In genomic region chr11:61693897-61694840, GRCh38 we compare ENCODE assay signal across 12 cellular contexts. TPM values are rescaled to one million over a fixed set of nuclear protein-coding genes. Genes with fewer than 3 reads are reported as not detected.
DNase-seq lines count a peak whose midpoint lies in the region; ATAC-seq, FAIRE-seq and TF ChIP-seq lines count a peak whose summit lies in the region.
"Had no signal": no experiment of that assay in that cellular context is flagged by ENCODE, and none has a peak within 500 bp of the region (broad histone marks: within the 10 kb centered on the region; RNA-seq: fewer than 3 reads in every experiment).

No MANE protein-coding gene starts in this region.

- no peaks in the 10 kb centered on the region for H3K36me3 ChIP-seq in neural progenitor cell

- no peak overlapping the region for H3K9ac ChIP-seq in neural progenitor cell

- no peak for FAIRE-seq in HTR-8/SVneo (lab: Jason Lieb, UNC)

- H3K27ac ChIP-seq in dorsolateral prefrontal cortex (peak overlapping the region in 53 of 59 donors; percentile 10 to 90 (median 74)), neural progenitor cell (no peak overlapping the region)

- H3K4me2 ChIP-seq in neural progenitor cell, result no peak overlapping the region

- H3K27me3 ChIP-seq in dorsolateral prefrontal cortex (no peaks in the 10 kb centered on the region), neural progenitor cell (no peaks in the 10 kb centered on the region)

- H3F3A ChIP-seq in neural progenitor cell (ENCODE audit: low read depth), result peaks cover 16% of the 10 kb centered on the region

- H3K4me3 Mint-ChIP-seq in neural progenitor cell, result peak overlapping the region; percentile 33
- H3K4me3 Mint-ChIP-seq in Calu3 (ENCODE audit: low read depth, unreplicated experiment), result no peak overlapping the region
- H3K4me3 Mint-ChIP-seq: T-helper 2 cell treated with Interferon-gamma antibody and Interleukin-4, amounts not matched to agents 5 μg/mL and 100 μg/mL, for 36 hours had no signal

- in situ Hi-C loops in ACHN (cut with HindIII; ENCODE audit: low pct_ligation_motif_present, low pct_unique_long_range_greater_than_20kb, low sequenced_read_pairs), result no loop called here

- no peak overlapping the region for H3K4me3 ChIP-seq in dorsolateral prefrontal cortex
- H3K4me3 ChIP-seq in neural progenitor cell, result no peak overlapping the region

- BruUV-seq in Calu3 (replicated peaks; lab: Mats Ljungman, UMichigan), result no TSS peak

- intact Hi-C loops in dorsolateral prefrontal cortex (cut with DNase I), result no loop called here
- intact Hi-C loops in Calu3 (cut with micrococcal nuclease; ENCODE audit: unreplicated experiment), result no loop called here

- peaks cover 15% of the 10 kb centered on the region for H4K20me1 ChIP-seq in neural progenitor cell (ENCODE audit: low read depth)

- H3K4me1 Mint-ChIP-seq in neural progenitor cell (peaks cover 46% of the 10 kb centered on the region), Calu3 (ENCODE audit: low read depth, unreplicated experiment) (peaks cover 34% of the 10 kb centered on the region)

- H3K9me3 Mint-ChIP-seq in neural progenitor cell (no peaks in the 10 kb centered on the region), Calu3 (ENCODE audit: low read depth, unreplicated experiment) (no peaks in the 10 kb centered on the region)
- H3K9me3 Mint-ChIP-seq: naive thymus-derived CD8-positive, alpha-beta T cell; T-helper 2 cell treated with Interferon-gamma antibody and Interleukin-4, amounts not matched to agents 5 μg/mL and 100 μg/mL, for 36 hours had no signal

- H3K27me3 Mint-ChIP-seq in neural progenitor cell (ENCODE audit: insufficient read depth, low read depth) (peaks cover 4% of the 10 kb centered on the region), Calu3 (ENCODE audit: unreplicated experiment) (no peaks in the 10 kb centered on the region)

- peaks cover 28% of the 10 kb centered on the region for H3K4me1 ChIP-seq in neural progenitor cell

- H3K27ac Mint-ChIP-seq in neural progenitor cell, result peak overlapping the region; percentile 46
- no peak overlapping the region for H3K27ac Mint-ChIP-seq in Calu3 (ENCODE audit: unreplicated experiment)
- H3K27ac Mint-ChIP-seq: T-helper 2 cell treated with Interferon-gamma antibody and Interleukin-4, amounts not matched to agents 5 μg/mL and 100 μg/mL, for 36 hours had no signal

- TF ChIP-seq CTCF in dorsolateral prefrontal cortex (IDR thresholded peaks at IDR 0.05 in 54 of 56, conservative IDR thresholded peaks at IDR 0.05 in 2 of 56; ENCODE audit: low read depth in 1 of 56, partially characterized antibody in 56 of 56) (no peak), neural progenitor cell (IDR thresholded peaks at IDR 0.05) (no peak), Calu3 (IDR thresholded peaks at IDR 0.05; ENCODE audit: unreplicated experiment) (no peak)

- no peaks in the 10 kb centered on the region for H3K9me3 ChIP-seq in neural progenitor cell (ENCODE audit: low read depth)

- CTCF ChIA-PET in Calu3 (lab: Charles Lee), result interaction anchor here (0.6 to 1.7 kb wide), 5 partner anchors 9 to 147 kb away, joined by 3 to 7 read pairs (median 3); no protein-coding TSS in a partner anchor

- ATAC-seq in GM18498 (IDR thresholded peaks at IDR 0.05; ENCODE audit: unreplicated experiment), result no peak
- ATAC-seq: naive thymus-derived CD8-positive, alpha-beta T cell had no signal

- no peaks in the 10 kb centered on the region for H3K36me3 Mint-ChIP-seq in neural progenitor cell
- H3K36me3 Mint-ChIP-seq in Calu3 (ENCODE audit: insufficient read depth, unreplicated experiment), result peaks cover 8% of the 10 kb centered on the region
- H3K36me3 Mint-ChIP-seq: naive thymus-derived CD8-positive, alpha-beta T cell had no signal

- H2AFZ ChIP-seq in neural progenitor cell (replicated peaks), result no peak overlapping the region

- H3K79me2 ChIP-seq in neural progenitor cell (ENCODE audit: low read depth), result no peaks in the 10 kb centered on the region

- peak; percentile 55 for DNase-seq in ACHN
- DNase-seq in NCI-H128 (lab: John Stamatoyannopoulos, UW; ENCODE audit: unreplicated experiment), result peak; percentile 62
- no peak for DNase-seq in dorsolateral prefrontal cortex
- no peak for DNase-seq in neural progenitor cell (ENCODE audit: low spot score)
- DNase-seq in HTR-8/SVneo (ENCODE audit: insufficient read length, low spot score), result no peak
- no peak for DNase-seq in Calu3
- no peak for DNase-seq in SK-N-DZ (ENCODE audit: low spot score)
- DNase-seq: activated T-cell treated with anti-CD3 and anti-CD28 coated beads for 4 hours; Karpas-422; naive thymus-derived CD8-positive, alpha-beta T cell had no signal

RNA-seq across cellular contexts. Expression of gene DAGLA, which starts 14.0 kb away (rescaled TPM):
- total RNA-seq in dorsolateral prefrontal cortex (10 to 100 TPM; 12.9 to 58.9 (median 36.2) TPM), neural progenitor cell (ENCODE audit: low replicate concordance) (1.1 and 4.6 TPM in 2 replicates), Calu3 (2022) (7.5 and 9.0 TPM in 2 replicates)
- polyA plus RNA-seq in SK-N-DZ (2014; cell fraction: cytosol; rRNA removed), result 4.0 and 4.3 TPM in 2 replicates
- 4.3 and 6.7 TPM in 2 replicates for polyA plus RNA-seq in SK-N-DZ (2014; cell fraction: nucleus; rRNA removed)
- polyA plus RNA-seq: naive thymus-derived CD8-positive, alpha-beta T cell had no signal

RNA-seq across cellular contexts. Expression of gene MYRF, which starts 58.3 kb away (rescaled TPM):
- total RNA-seq in dorsolateral prefrontal cortex, result 100 to 1,000 TPM in 87 of 120 experiments, 10 to 100 TPM in 33; 23.0 to 708 (median 141) TPM
- 1.9 and 5.8 TPM in 2 replicates for total RNA-seq in neural progenitor cell (ENCODE audit: low replicate concordance)
- 91.4 and 139 TPM in 2 replicates for total RNA-seq in Calu3 (2022)
- 15.1 and 15.2 TPM in 2 replicates for polyA plus RNA-seq in SK-N-DZ (2014; cell fraction: cytosol; rRNA removed)
- polyA plus RNA-seq in SK-N-DZ (2014; cell fraction: nucleus; rRNA removed), result 68.5 and 88.2 TPM in 2 replicates

Comparison
In these comparisons a context has a peak if more than half of its experiments do, and no peak if none do; other contexts are left out.
1. DNase-seq: peak in ACHN (single experiment) and NCI-H128 (single experiment); none in dorsolateral prefrontal cortex (0 of 10), neural progenitor cell (single experiment), HTR-8/SVneo (single experiment), Calu3 (single experiment) and SK-N-DZ (single experiment).